ENCODE assay signal across 2 cellular contexts in genomic region chr17:29514792-29515191, GRCh38.
TF ChIP-seq lines count a peak whose summit lies in the region.

No MANE protein-coding gene starts in this region.

TF ChIP-seq in HEK293T, 16 proteins besides CTCF, POLR2A, EP300 and RAD21:
- no peak for TF ChIP-seq SP1 (IDR thresholded peaks at IDR 0.05)
- TF ChIP-seq ZNF384 (IDR thresholded peaks at IDR 0.05) = 0 out of 2 replicates have a peak, but pooled peaks have one; percentile 25

TF ChIP-seq in HepG2, 621 proteins besides CTCF, POLR2A, EP300 and RAD21:
- TF ChIP-seq ZFP36L1 (CRISPR knock-in tag; IDR thresholded peaks at IDR 0.05) = no peak
